In genomic region chr17:73401911-73402310, GRCh38 we compare ENCODE assay signal across 10 cellular contexts.
DNase-seq lines count a peak whose midpoint lies in the region; ATAC-seq and TF ChIP-seq lines count a peak whose summit lies in the region.
"Had no signal": no experiment of that assay in that cellular context is flagged by ENCODE, and none has a peak within 500 bp of the region (broad histone marks: within the 10 kb centered on the region; RNA-seq: fewer than 3 reads in every experiment).

No MANE protein-coding gene starts in this region.

- no peaks in the 10 kb centered on the region; the same call in 1 of the 2 replicates for H3K27me3 ChIP-seq in OCI-LY1 (ENCODE audit: insufficient read depth, low read length)
- no peaks in the 10 kb centered on the region for H3K27me3 ChIP-seq in fibroblast of lung (ENCODE audit: control insufficient read depth, insufficient read depth, low read length)
- no peaks in the 10 kb centered on the region for H3K27me3 ChIP-seq in neuronal stem cell (ENCODE audit: control insufficient read depth in 3 of 3, insufficient read depth in 3 of 3, low read depth in 1 of 3, low read length in 3 of 3)
- no peaks in the 10 kb centered on the region for H3K27me3 ChIP-seq in CD8-positive, alpha-beta memory T cell (ENCODE audit: insufficient read depth, low read length, poor library complexity, severe bottlenecking)

- H2BK120ac ChIP-seq in neuronal stem cell (ENCODE audit: low read depth, low read length) = no peak overlapping the region

- H2AK5ac ChIP-seq in neuronal stem cell (ENCODE audit: low read depth, low read length) = no peak overlapping the region

- no peak overlapping the region for H3K27ac ChIP-seq in OCI-LY1 (ENCODE audit: low read depth, low read length, poor library complexity, severe bottlenecking)
- H3K27ac ChIP-seq in fibroblast of lung (ENCODE audit: insufficient read depth, low read length) = no peak overlapping the region
- no peak overlapping the region for H3K27ac ChIP-seq in neuronal stem cell (replicated peaks; ENCODE audit: low read length)
- no peak overlapping the region for H3K27ac ChIP-seq in CD8-positive, alpha-beta memory T cell (ENCODE audit: low read depth, low read length)

- no peak overlapping the region for H2BK5ac ChIP-seq in neuronal stem cell (ENCODE audit: low read length)

- DNase-seq in HT1080 (ENCODE audit: low read depth) (peak; percentile 25), fibroblast of lung (ENCODE audit: low read depth in 2 of 2) (peak; percentile 6 to 29), neuronal stem cell (ENCODE audit: low spot score) (peak; percentile 24), NCI-H2029 (lab: John Stamatoyannopoulos, UW) (no peak), glomerular visceral epithelial cell (ENCODE audit: extremely low spot score) (no peak)
- DNase-seq in CD8-positive, alpha-beta memory T cell = no peak
- DNase-seq in stimulated activated effector memory CD8-positive, alpha-beta T cell treated with anti-CD3 and anti-CD28 coated beads, Interleukin-12 subunit alpha, Interleukin-12 subunit beta, amount 100 ng/mL, for 72 hours (ENCODE audit: low spot score in 2 of 2) = no peak
- DNase-seq: Kasumi-1 had no signal

- H3K9me3 ChIP-seq in OCI-LY1 (ENCODE audit: low read length) (no peaks in the 10 kb centered on the region), fibroblast of lung (ENCODE audit: control insufficient read depth, insufficient read depth, low read depth, low read length) (no peaks in the 10 kb centered on the region), neuronal stem cell (replicated peaks in 1 of 2; ENCODE audit: control insufficient read depth in 2 of 2, insufficient read depth in 1 of 2, low read depth in 1 of 2, low read length in 2 of 2) (no peaks in the 10 kb centered on the region)
- H3K9me3 ChIP-seq in CD8-positive, alpha-beta memory T cell (ENCODE audit: low read length) = no peaks in the 10 kb centered on the region

- no peak overlapping the region for H2BK15ac ChIP-seq in neuronal stem cell (ENCODE audit: low read length)

- no peak overlapping the region for H3K23ac ChIP-seq in neuronal stem cell (ENCODE audit: low read depth, low read length, poor library complexity)

- TF ChIP-seq CTCF in OCI-LY1 (IDR thresholded peaks at IDR 0.05; ENCODE audit: low read length) (no peak), fibroblast of lung (conservative IDR thresholded peaks at IDR 0.05 in 1 of 2, IDR thresholded peaks at IDR 0.05 in 1 of 2; ENCODE audit: low read depth in 1 of 2, low read length in 2 of 2) (no peak)

- H2AFZ ChIP-seq in OCI-LY1 (ENCODE audit: low read length) (no peak overlapping the region), fibroblast of lung (ENCODE audit: low read length) (no peak overlapping the region), neuronal stem cell (ENCODE audit: low read length) (peak overlapping the region; percentile 67)

- POLR2A ChIA-PET in CD8-positive, alpha-beta memory T cell (lab: Charles Lee) = no interaction called here

- H3K27me3 Mint-ChIP-seq in CD8-positive, alpha-beta memory T cell = peaks cover 0 to 7% of the 10 kb centered on the region in 2 donors
- H3K27me3 Mint-ChIP-seq: activated naive CD8-positive, alpha-beta T cell had no signal

- H3K9me3 Mint-ChIP-seq in CD8-positive, alpha-beta memory T cell = no peaks in the 10 kb centered on the region
- no peaks in the 10 kb centered on the region for H3K9me3 Mint-ChIP-seq in stimulated activated effector memory CD8-positive, alpha-beta T cell treated with anti-CD3 and anti-CD28 coated beads, Interleukin-12 subunit alpha, Interleukin-12 subunit beta, amount 100 ng/mL, for 72 hours

- H3K79me2 ChIP-seq in OCI-LY1 (ENCODE audit: insufficient read depth, low read length) (no peaks in the 10 kb centered on the region), fibroblast of lung (ENCODE audit: control insufficient read depth, insufficient read depth, low read length) (no peaks in the 10 kb centered on the region)

- CTCF ChIA-PET in CD8-positive, alpha-beta memory T cell (lab: Charles Lee) = no interaction called here

- H3K4ac ChIP-seq in neuronal stem cell (ENCODE audit: low read length) = no peak overlapping the region

- H3K4me1 ChIP-seq in OCI-LY1 (ENCODE audit: insufficient read depth, low read length, severe bottlenecking) (peaks cover 5% of the 10 kb centered on the region), fibroblast of lung (ENCODE audit: control insufficient read depth, extremely low read depth, insufficient read depth, low read length) (no peaks in the 10 kb centered on the region), neuronal stem cell (ENCODE audit: control insufficient read depth in 2 of 2, insufficient read depth in 1 of 2, low read depth in 1 of 2, low read length in 2 of 2) (peaks cover 7 to 12% of the 10 kb centered on the region in 2 donors)
- H3K4me1 ChIP-seq in CD8-positive, alpha-beta memory T cell (ENCODE audit: insufficient read depth, low read length) = no peaks in the 10 kb centered on the region

- no peaks in the 10 kb centered on the region for H3F3A ChIP-seq in OCI-LY1 (ENCODE audit: insufficient read depth, low read length)

- peak overlapping the region; percentile 25 for H3K4me3 ChIP-seq in OCI-LY1 (ENCODE audit: low read depth, low read length, poor library complexity, severe bottlenecking)
- H3K4me3 ChIP-seq in fibroblast of lung (replicated peaks in 1 of 4; ENCODE audit: control extremely low read depth in 1 of 4, insufficient read depth in 1 of 4, low read depth in 3 of 4, low read length in 4 of 4) = no peak overlapping the region
- no peak overlapping the region for H3K4me3 ChIP-seq in neuronal stem cell (ENCODE audit: low read length in 2 of 2)
- no peak overlapping the region for H3K4me3 ChIP-seq in CD8-positive, alpha-beta memory T cell (ENCODE audit: low read length)

- WGBS in neuronal stem cell (ENCODE audit: extremely low coverage in 2 of 2, insufficient read length in 2 of 2, insufficient replicate concordance in 1 of 2), 2 donors = no CpG with 5 or more reads among the region's 18 CpGs

- H3K9ac ChIP-seq in OCI-LY1 (ENCODE audit: low read length) = no peak overlapping the region
- H3K9ac ChIP-seq in fibroblast of lung (ENCODE audit: insufficient read depth, low read length) = no peak overlapping the region
- no peak overlapping the region for H3K9ac ChIP-seq in neuronal stem cell (ENCODE audit: low read depth, low read length, poor library complexity)

- H3K14ac ChIP-seq in neuronal stem cell (ENCODE audit: low read length) = peak overlapping the region; percentile 76

- H3K18ac ChIP-seq in neuronal stem cell (ENCODE audit: low read length) = peak overlapping the region; percentile 54

- no peak overlapping the region for H4K8ac ChIP-seq in neuronal stem cell (ENCODE audit: low read depth, low read length)

- H3K36me3 ChIP-seq in OCI-LY1 (ENCODE audit: insufficient read depth, low read length) (no peaks in the 10 kb centered on the region), fibroblast of lung (ENCODE audit: control insufficient read depth, insufficient read depth, low read length) (no peaks in the 10 kb centered on the region), neuronal stem cell (replicated peaks in 1 of 2; ENCODE audit: control insufficient read depth in 2 of 2, insufficient read depth in 2 of 2, low read length in 2 of 2) (peaks cover 40 to 65% of the 10 kb centered on the region in 2 donors)
- H3K36me3 ChIP-seq in CD8-positive, alpha-beta memory T cell (ENCODE audit: insufficient read depth, low read length) = no peaks in the 10 kb centered on the region

- H4K20me1 ChIP-seq in OCI-LY1 (ENCODE audit: insufficient read depth, low read length) (no peaks in the 10 kb centered on the region), fibroblast of lung (ENCODE audit: control insufficient read depth, extremely low read depth, insufficient read depth, low read length) (no peaks in the 10 kb centered on the region)

- H4K91ac ChIP-seq in neuronal stem cell (ENCODE audit: low read depth, low read length, poor library complexity) = no peak overlapping the region

- H2BK12ac ChIP-seq in neuronal stem cell (ENCODE audit: low read length) = no peak overlapping the region

- no peaks in the 10 kb centered on the region for H3K36me3 Mint-ChIP-seq in CD8-positive, alpha-beta memory T cell
- no peaks in the 10 kb centered on the region for H3K36me3 Mint-ChIP-seq in stimulated activated effector memory CD8-positive, alpha-beta T cell treated with anti-CD3 and anti-CD28 coated beads, Interleukin-12 subunit alpha, Interleukin-12 subunit beta, amount 100 ng/mL, for 72 hours

- H3K4me3 Mint-ChIP-seq in CD8-positive, alpha-beta memory T cell = no peak overlapping the region
- H3K4me3 Mint-ChIP-seq in stimulated activated effector memory CD8-positive, alpha-beta T cell treated with anti-CD3 and anti-CD28 coated beads, Interleukin-12 subunit alpha, Interleukin-12 subunit beta, amount 100 ng/mL, for 72 hours = no peak overlapping the region
- H3K4me3 Mint-ChIP-seq: activated naive CD8-positive, alpha-beta T cell had no signal

- no peaks in the 10 kb centered on the region for H3K9me2 ChIP-seq in OCI-LY1 (ENCODE audit: low read depth, low read length)

- ATAC-seq in stimulated activated effector memory CD8-positive, alpha-beta T cell treated with anti-CD3 and anti-CD28 coated beads, Interleukin-12 subunit alpha, Interleukin-12 subunit beta, amount 100 ng/mL, for 72 hours = no peak

- no peak overlapping the region for H3K27ac Mint-ChIP-seq in CD8-positive, alpha-beta memory T cell
- H3K27ac Mint-ChIP-seq in stimulated activated effector memory CD8-positive, alpha-beta T cell treated with anti-CD3 and anti-CD28 coated beads, Interleukin-12 subunit alpha, Interleukin-12 subunit beta, amount 100 ng/mL, for 72 hours = no peak overlapping the region
- H3K27ac Mint-ChIP-seq: activated naive CD8-positive, alpha-beta T cell had no signal

- H3K4me2 ChIP-seq in OCI-LY1 (ENCODE audit: low read length) = peak overlapping the region; percentile 64
- H3K4me2 ChIP-seq in fibroblast of lung (ENCODE audit: extremely low read depth, insufficient read depth, low read length) = no peak overlapping the region
- H3K4me2 ChIP-seq in neuronal stem cell (ENCODE audit: insufficient read depth, low read length, poor library complexity, severe bottlenecking) = no peak overlapping the region

- H3K4me1 Mint-ChIP-seq in CD8-positive, alpha-beta memory T cell = no peaks in the 10 kb centered on the region
- H3K4me1 Mint-ChIP-seq in stimulated activated effector memory CD8-positive, alpha-beta T cell treated with anti-CD3 and anti-CD28 coated beads, Interleukin-12 subunit alpha, Interleukin-12 subunit beta, amount 100 ng/mL, for 72 hours = no peaks in the 10 kb centered on the region

- no peaks in the 10 kb centered on the region for H3K79me1 ChIP-seq in neuronal stem cell (ENCODE audit: low read depth, low read length)

Comparison
In these comparisons a context has a peak if more than half of its experiments do, and no peak if none do; other contexts are left out.
1. DNase-seq: peak in HT1080 (single experiment), fibroblast of lung (2 of 2) and neuronal stem cell (single experiment); none in NCI-H2029 (single experiment), glomerular visceral epithelial cell (single experiment), CD8-positive, alpha-beta memory T cell (0 of 5) and stimulated activated effector memory CD8-positive, alpha-beta T cell treated with anti-CD3 and anti-CD28 coated beads, Interleukin-12 subunit alpha, Interleukin-12 subunit beta, amount 100 ng/mL, for 72 hours (0 of 2).